In the genomic region with DNA sequence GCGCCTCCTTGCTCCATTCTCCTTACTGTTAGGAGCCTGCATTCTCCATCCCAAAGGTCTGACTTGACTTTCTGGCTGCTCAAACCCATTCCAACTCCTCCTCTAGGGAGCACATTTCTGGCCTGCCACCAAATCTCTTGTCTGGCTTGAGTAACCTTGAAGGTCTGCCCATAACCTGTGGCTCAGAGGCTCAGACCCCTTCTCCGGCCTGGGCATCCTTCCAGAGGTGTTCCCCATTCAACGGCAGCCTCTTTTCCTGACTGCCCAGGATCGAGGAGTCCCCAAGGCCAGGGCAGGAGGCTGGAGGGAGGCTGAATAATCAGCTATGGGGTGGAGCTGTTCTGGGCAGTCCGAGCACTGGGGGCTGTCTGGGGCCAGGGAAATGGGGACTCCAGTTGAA, we compare ENCODE assay signal across 17 cellular contexts. TPM values are rescaled to one million over a fixed set of nuclear protein-coding genes. Genes with fewer than 3 reads are reported as not detected.
DNase-seq lines count a peak whose midpoint lies in the region; ATAC-seq and TF ChIP-seq lines count a peak whose summit lies in the region.
"Had no signal": no experiment of that assay in that cellular context is flagged by ENCODE, and none has a peak within 500 bp of the region (broad histone marks: within the 10 kb centered on the region; RNA-seq: fewer than 3 reads in every experiment).

No MANE protein-coding gene starts in this region.

- CTCF ChIA-PET in activated CD8-positive, alpha-beta T cell treated with anti-CD3 and anti-CD28 coated beads for 36 hours (lab: Charles Lee), result interaction anchor here (6.1 kb wide), 1 partner anchor 12 kb away, joined by 36 read pairs; no protein-coding TSS in a partner anchor

- H3K4me3 Mint-ChIP-seq in activated naive CD4-positive, alpha-beta T cell treated with anti-CD3 and anti-CD28 coated beads, Interleukin-2, amount 50 U/mL, for 24 hours, result peak overlapping the region; percentile 65
- peak overlapping the region; percentile 92 for H3K4me3 Mint-ChIP-seq in activated CD8-positive, alpha-beta T cell treated with anti-CD3 and anti-CD28 coated beads for 36 hours
- H3K4me3 Mint-ChIP-seq in mesothelial cell of epicardium (peak overlapping the region; percentile 32), type B pancreatic cell (peak overlapping the region; percentile 68)

- H3K36me3 Mint-ChIP-seq in activated naive CD4-positive, alpha-beta T cell treated with anti-CD3 and anti-CD28 coated beads, Interleukin-2, amount 50 U/mL, for 24 hours, result peaks cover 4% of the 10 kb centered on the region
- peaks cover 27% of the 10 kb centered on the region for H3K36me3 Mint-ChIP-seq in activated CD8-positive, alpha-beta T cell treated with anti-CD3 and anti-CD28 coated beads for 36 hours (ENCODE audit: low read depth)
- H3K36me3 Mint-ChIP-seq in mesothelial cell of epicardium (peaks cover 2% of the 10 kb centered on the region), type B pancreatic cell (no peaks in the 10 kb centered on the region)

- DNase-seq in activated naive CD4-positive, alpha-beta T cell treated with Interleukin-2 at 50 U/mL for 16 hours, result no peak
- no peak for DNase-seq in activated CD8-positive, alpha-beta T cell treated with anti-CD3 and anti-CD28 coated beads for 36 hours
- DNase-seq in mesothelial cell of epicardium (ENCODE audit: low spot score in 2 of 2, unreplicated experiment in 2 of 2) (no peak), type B pancreatic cell (ENCODE audit: extremely low spot score, unreplicated experiment) (no peak), NCI-H1092 treated with DMSO at 0.1 percent for 48 hours (lab: John Stamatoyannopoulos, UW) (no peak), WERI-Rb-1 (no peak), NCI-H2171 (lab: John Stamatoyannopoulos, UW) (no peak)
- DNase-seq: central memory CD4-positive, alpha-beta T cell; foreskin fibroblast; left ventricle myocardium inferior; NCI-H1417; NCI-H446; SHP77 treated with DMSO at 0.1 percent for 48 hours; stimulated activated CD4-positive, alpha-beta T cell treated with anti-CD3 and anti-CD28 coated beads, Interleukin-12 subunit alpha, Interleukin-12 subunit beta, amount 100 ng/mL, for 4 hours; T1000 had no signal

- no peaks in the 10 kb centered on the region for H3K27me3 ChIP-seq in WERI-Rb-1 (ENCODE audit: insufficient read depth, low read depth, severe bottlenecking)

- no peak overlapping the region for H3K4me3 ChIP-seq in WERI-Rb-1 (ENCODE audit: low read depth, low read length)
- H3K4me3 ChIP-seq: K562, left ventricle myocardium inferior had no signal

- no peaks in the 10 kb centered on the region for H3K9me3 Mint-ChIP-seq in activated naive CD4-positive, alpha-beta T cell treated with anti-CD3 and anti-CD28 coated beads, Interleukin-2, amount 50 U/mL, for 24 hours
- H3K9me3 Mint-ChIP-seq in activated CD8-positive, alpha-beta T cell treated with anti-CD3 and anti-CD28 coated beads for 36 hours, result no peaks in the 10 kb centered on the region
- no peaks in the 10 kb centered on the region for H3K9me3 Mint-ChIP-seq in mesothelial cell of epicardium
- H3K9me3 Mint-ChIP-seq in type B pancreatic cell, result no peaks in the 10 kb centered on the region

- H3K27me3 Mint-ChIP-seq in activated naive CD4-positive, alpha-beta T cell treated with anti-CD3 and anti-CD28 coated beads, Interleukin-2, amount 50 U/mL, for 24 hours, result no peaks in the 10 kb centered on the region
- no peaks in the 10 kb centered on the region for H3K27me3 Mint-ChIP-seq in activated CD8-positive, alpha-beta T cell treated with anti-CD3 and anti-CD28 coated beads for 36 hours
- H3K27me3 Mint-ChIP-seq in mesothelial cell of epicardium (ENCODE audit: low read depth), result no peaks in the 10 kb centered on the region
- no peaks in the 10 kb centered on the region for H3K27me3 Mint-ChIP-seq in type B pancreatic cell

- POLR2A ChIA-PET in activated CD8-positive, alpha-beta T cell treated with anti-CD3 and anti-CD28 coated beads for 36 hours (lab: Charles Lee), result interaction anchor here (1.3 to 7.9 kb wide), 4 partner anchors 8 to 43 kb away, joined by 5 to 40 read pairs (median 25); a partner anchor contains a TSS

- peaks cover 58% of the 10 kb centered on the region for H3K4me1 Mint-ChIP-seq in activated naive CD4-positive, alpha-beta T cell treated with anti-CD3 and anti-CD28 coated beads, Interleukin-2, amount 50 U/mL, for 24 hours
- H3K4me1 Mint-ChIP-seq in activated CD8-positive, alpha-beta T cell treated with anti-CD3 and anti-CD28 coated beads for 36 hours (ENCODE audit: low read depth), result peaks cover 47% of the 10 kb centered on the region
- H3K4me1 Mint-ChIP-seq in mesothelial cell of epicardium, result peaks cover 28% of the 10 kb centered on the region
- H3K4me1 Mint-ChIP-seq in type B pancreatic cell (ENCODE audit: unreplicated experiment), result peaks cover 17% of the 10 kb centered on the region

- no peak overlapping the region for H3K27ac ChIP-seq in WERI-Rb-1
- H3K27ac ChIP-seq: left ventricle myocardium inferior had no signal

- no peak for ATAC-seq in activated CD8-positive, alpha-beta T cell treated with anti-CD3 and anti-CD28 coated beads for 36 hours
- ATAC-seq: K562 had no signal

- intact Hi-C loops in activated CD8-positive, alpha-beta T cell treated with anti-CD3 and anti-CD28 coated beads for 36 hours (cut with micrococcal nuclease), result no loop called here

- H3K36me3 ChIP-seq in WERI-Rb-1, result peaks cover 62% of the 10 kb centered on the region

- no peaks in the 10 kb centered on the region for H3K9me3 ChIP-seq in WERI-Rb-1 (ENCODE audit: severe bottlenecking)
- H3K9me3 ChIP-seq: left ventricle myocardium inferior had no signal

- no peak overlapping the region for H3K27ac Mint-ChIP-seq in activated naive CD4-positive, alpha-beta T cell treated with anti-CD3 and anti-CD28 coated beads, Interleukin-2, amount 50 U/mL, for 24 hours
- no peak overlapping the region for H3K27ac Mint-ChIP-seq in activated CD8-positive, alpha-beta T cell treated with anti-CD3 and anti-CD28 coated beads for 36 hours
- H3K27ac Mint-ChIP-seq in mesothelial cell of epicardium (no peak overlapping the region), type B pancreatic cell (peak overlapping the region; percentile 78)

- no peak for TF ChIP-seq CTCF in activated CD8-positive, alpha-beta T cell treated with anti-CD3 and anti-CD28 coated beads for 36 hours (IDR thresholded peaks at IDR 0.05)
- TF ChIP-seq CTCF in mesothelial cell of epicardium (IDR thresholded peaks at IDR 0.05; ENCODE audit: unreplicated experiment), result no peak
- no peak for TF ChIP-seq CTCF in type B pancreatic cell (conservative IDR thresholded peaks at IDR 0.05)
- no peak for TF ChIP-seq CTCF in WERI-Rb-1 (IDR thresholded peaks at IDR 0.05; ENCODE audit: low read depth, low read length)

RNA-seq across cellular contexts. Expression of a gene that starts 2.2 kb away (rescaled TPM):
- total RNA-seq in activated CD8-positive, alpha-beta T cell treated with anti-CD3 and anti-CD28 coated beads for 36 hours, result 10 to 100 TPM; 29.7 to 30.6 TPM
- total RNA-seq in mesothelial cell of epicardium, result 44.7 to 48.8 TPM (median 48.7 TPM) in 3 replicates
- 29.5 and 41.2 TPM in 2 replicates for total RNA-seq in type B pancreatic cell (ENCODE audit: low replicate concordance)

RNA-seq across cellular contexts. Expression of a gene that starts 7.7 kb away (rescaled TPM):
- total RNA-seq in activated CD8-positive, alpha-beta T cell treated with anti-CD3 and anti-CD28 coated beads for 36 hours, result 100 to 1,000 TPM; 249 to 258 TPM
- total RNA-seq in mesothelial cell of epicardium (103 to 107 TPM (median 103 TPM) in 3 replicates), type B pancreatic cell (ENCODE audit: low replicate concordance) (137 TPM in 2 replicates)

RNA-seq across cellular contexts. Expression of a gene that starts 9.9 kb away (rescaled TPM):
- total RNA-seq in activated CD8-positive, alpha-beta T cell treated with anti-CD3 and anti-CD28 coated beads for 36 hours, result 100 to 1,000 TPM; 138 to 144 TPM
- total RNA-seq in mesothelial cell of epicardium (0.41 to 0.82 TPM (median 0.74 TPM) in 3 replicates), type B pancreatic cell (ENCODE audit: low replicate concordance) (0.87 TPM in 1 of 2 replicates, not detected in the other)

RNA-seq across cellular contexts. Expression of a gene that starts 20.6 kb away (rescaled TPM):
- under 1 TPM; 0.79 to 0.81 TPM for total RNA-seq in activated CD8-positive, alpha-beta T cell treated with anti-CD3 and anti-CD28 coated beads for 36 hours
- total RNA-seq in mesothelial cell of epicardium (5.9 to 6.3 TPM (median 6.1 TPM) in 3 replicates), type B pancreatic cell (ENCODE audit: low replicate concordance) (3.2 and 6.7 TPM in 2 replicates)

RNA-seq across cellular contexts. Expression of a gene that starts 21.5 kb away (rescaled TPM):
- 1 to 10 TPM; 6.2 to 6.9 TPM for total RNA-seq in activated CD8-positive, alpha-beta T cell treated with anti-CD3 and anti-CD28 coated beads for 36 hours
- total RNA-seq in mesothelial cell of epicardium (19.5 to 24.6 TPM (median 21.1 TPM) in 3 replicates), type B pancreatic cell (ENCODE audit: low replicate concordance) (0.31 and 1.5 TPM in 2 replicates)

Comparison
In these comparisons a context has a peak if more than half of its experiments do, and no peak if none do; other contexts are left out.
1. H3K4me3 Mint-ChIP-seq: peak in every context shown above with its lines; median percentile 92 in activated CD8-positive, alpha-beta T cell treated with anti-CD3 and anti-CD28 coated beads for 36 hours; 68 in type B pancreatic cell; 65 in activated naive CD4-positive, alpha-beta T cell treated with anti-CD3 and anti-CD28 coated beads, Interleukin-2, amount 50 U/mL, for 24 hours; 32 in mesothelial cell of epicardium.
2. RNA of a gene that starts 9.9 kb away (total RNA-seq): 138 to 144 TPM in activated CD8-positive, alpha-beta T cell treated with anti-CD3 and anti-CD28 coated beads for 36 hours; 0.87 TPM in type B pancreatic cell and 0.41 to 0.82 TPM in mesothelial cell of epicardium; every median in the first group is over 10 times any median in the second.